ENCODE assay signal across 10 cellular contexts in genomic region chr4:98546910-98547544, GRCh38.
DNase-seq lines count a peak whose midpoint lies in the region; ATAC-seq and TF ChIP-seq lines count a peak whose summit lies in the region.
"Had no signal": no experiment of that assay in that cellular context is flagged by ENCODE, and none has a peak within 500 bp of the region (broad histone marks: within the 10 kb centered on the region; RNA-seq: fewer than 3 reads in every experiment).

No MANE protein-coding gene starts in this region.

- no peak for ATAC-seq in activated T-helper 17 cell treated with anti-CD3 and anti-CD28 coated beads, Interleukin-2, amount 50 U/mL, for 72 hours (replicated peaks)
- no peak for ATAC-seq in GM18858 (IDR thresholded peaks at IDR 0.05; ENCODE audit: unreplicated experiment)

- no peaks in the 10 kb centered on the region for H3K36me3 ChIP-seq in BJ (ENCODE audit: control insufficient read depth, insufficient read depth, low read length)
- H3K36me3 ChIP-seq in cardiac muscle cell, result no peaks in the 10 kb centered on the region
- no peaks in the 10 kb centered on the region for H3K36me3 ChIP-seq in prostate gland
- H3K36me3 ChIP-seq in BE2C, result no peaks in the 10 kb centered on the region

- 29% methylated on average over 16 of the region's 16 CpGs for WGBS in prostate gland

- H3K36me3 Mint-ChIP-seq in activated T-helper 17 cell treated with anti-CD3 and anti-CD28 coated beads, Interleukin-2, amount 50 U/mL, for 72 hours (ENCODE audit: low read depth), result no peaks in the 10 kb centered on the region

- H3K4me3 ChIP-seq in BJ (ENCODE audit: low read depth, low read length), result peak overlapping the region; percentile 3
- no peak overlapping the region for H3K4me3 ChIP-seq in cardiac muscle cell
- H3K4me3 ChIP-seq in prostate gland, result peak overlapping the region; percentile 21 to 23
- H3K4me3 ChIP-seq in BE2C (ENCODE audit: low read depth, low read length), result no peak overlapping the region

- no peak overlapping the region for H3K4me3 Mint-ChIP-seq in activated T-helper 17 cell treated with anti-CD3 and anti-CD28 coated beads, Interleukin-2, amount 50 U/mL, for 72 hours

- no peak for TF ChIP-seq POLR2A in prostate gland (IDR thresholded peaks at IDR 0.05)

- H3K4me1 ChIP-seq in cardiac muscle cell (ENCODE audit: low read depth) (peaks cover 6% of the 10 kb centered on the region), prostate gland (replicated peaks) (no peaks in the 10 kb centered on the region), BE2C (no peaks in the 10 kb centered on the region)

- H3K9me3 ChIP-seq in cardiac muscle cell (ENCODE audit: low read depth) (no peaks in the 10 kb centered on the region), prostate gland (no peaks in the 10 kb centered on the region), BE2C (no peaks in the 10 kb centered on the region)

- DNase-seq in BJ (ENCODE audit: low read depth), result no peak
- DNase-seq in cardiac muscle cell (ENCODE audit: low read depth in 1 of 2, low spot score in 1 of 2), result peak in 1 of 2 donors; percentile 86
- DNase-seq in prostate gland (ENCODE audit: low spot score), result peak; percentile 18
- DNase-seq in effector CD8-positive, alpha-beta T cell (lab: John Stamatoyannopoulos, UW), result no peak
- DNase-seq in BE2C, result no peak
- DNase-seq: NCI-H1048 had no signal

- CTCF ChIA-PET in BJ (lab: Yijun Ruan, JAX), result interaction anchor here (1.2 to 1.5 kb wide), 3 partner anchors 9 to 79 kb away, joined by 3 to 5 read pairs (median 4); no protein-coding TSS in a partner anchor

- H3K9me3 Mint-ChIP-seq in activated T-helper 17 cell treated with anti-CD3 and anti-CD28 coated beads, Interleukin-2, amount 50 U/mL, for 72 hours, result peaks cover 2% of the 10 kb centered on the region

- intact Hi-C loops in prostate gland (cut with DNase I), result no loop called here

- H3K27me3 ChIP-seq in BJ (ENCODE audit: control insufficient read depth, insufficient read depth, low read length), result no peaks in the 10 kb centered on the region
- H3K27me3 ChIP-seq in cardiac muscle cell, result no peaks in the 10 kb centered on the region
- no peaks in the 10 kb centered on the region for H3K27me3 ChIP-seq in prostate gland (replicated peaks; ENCODE audit: insufficient read depth)
- no peaks in the 10 kb centered on the region for H3K27me3 ChIP-seq in BE2C

- peak overlapping the region; percentile 40 for H3K27ac ChIP-seq in angular gyrus (ENCODE audit: low read depth, low read length)
- H3K27ac ChIP-seq in cardiac muscle cell, result no peak overlapping the region
- peak overlapping the region; percentile 16 to 64 for H3K27ac ChIP-seq in prostate gland
- H3K27ac ChIP-seq: VCaP had no signal

- TF ChIP-seq CTCF in BJ (IDR thresholded peaks at IDR 0.05; ENCODE audit: insufficient read depth, low read depth, low read length), result peak; percentile 35
- peak; percentile 44 for TF ChIP-seq CTCF in cardiac muscle cell (IDR thresholded peaks at IDR 0.05; ENCODE audit: low read depth, low read length)
- peak in 1 of 4 experiments; percentile 7 for TF ChIP-seq CTCF in prostate gland (IDR thresholded peaks at IDR 0.05)
- TF ChIP-seq CTCF in BE2C (IDR thresholded peaks at IDR 0.05; ENCODE audit: low read depth, low read length), result no peak

- no peaks in the 10 kb centered on the region for H3K27me3 Mint-ChIP-seq in activated T-helper 17 cell treated with anti-CD3 and anti-CD28 coated beads, Interleukin-2, amount 50 U/mL, for 72 hours

- H3K4me1 Mint-ChIP-seq in activated T-helper 17 cell treated with anti-CD3 and anti-CD28 coated beads, Interleukin-2, amount 50 U/mL, for 72 hours, result peaks cover 12% of the 10 kb centered on the region

- no peak overlapping the region for H3K27ac Mint-ChIP-seq in activated T-helper 17 cell treated with anti-CD3 and anti-CD28 coated beads, Interleukin-2, amount 50 U/mL, for 72 hours

- POLR2A ChIA-PET in BJ (lab: Charles Lee), result no interaction called here

Comparison
In these comparisons a context has a peak if more than half of its experiments do, and no peak if none do; other contexts are left out.
1. H3K4me3 ChIP-seq: peak in BJ (single experiment) and prostate gland (2 of 2); none in cardiac muscle cell (single experiment) and BE2C (single experiment).